In the genomic region with DNA sequence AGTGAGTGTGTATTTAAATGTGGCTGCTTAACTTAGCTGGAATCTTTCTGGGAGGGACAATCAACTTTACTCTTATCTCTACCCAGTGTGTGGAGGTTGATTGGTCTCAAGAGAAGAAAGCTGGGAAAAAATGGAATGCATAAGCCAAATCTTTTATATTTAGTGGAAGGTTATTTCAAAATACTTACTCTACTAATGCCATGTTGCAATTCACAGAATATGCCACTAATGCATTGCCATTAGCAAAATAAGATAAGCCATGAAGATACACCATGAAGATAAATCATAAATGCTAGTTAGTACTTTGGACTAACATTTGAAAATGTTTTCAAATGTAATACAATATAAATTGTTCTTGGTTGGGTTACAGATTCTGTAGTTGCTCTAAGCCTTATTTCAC, we compare ENCODE assay signal across 21 cellular contexts.
DNase-seq lines count a peak whose midpoint lies in the region; ATAC-seq, FAIRE-seq and TF ChIP-seq lines count a peak whose summit lies in the region.
"Had no signal": no experiment of that assay in that cellular context is flagged by ENCODE, and none has a peak within 500 bp of the region (broad histone marks: within the 10 kb centered on the region; RNA-seq: fewer than 3 reads in every experiment).

No MANE protein-coding gene starts in this region.

- ATAC-seq in A549: no peak
- no peak for ATAC-seq in HG03378 (IDR thresholded peaks at IDR 0.05; ENCODE audit: unreplicated experiment)
- ATAC-seq in GM18909 (IDR thresholded peaks at IDR 0.05; ENCODE audit: poor library complexity, unreplicated experiment): no peak
- ATAC-seq: GM12878 had no signal

- intact Hi-C loops in activated CD4-positive, alpha-beta T cell treated with anti-CD3 and anti-CD28 coated beads, Interleukin-2, amount 10 ng/mL, durations not matched to agents 24 days and 14 days (cut with micrococcal nuclease): no loop called here

- FAIRE-seq in A549 (lab: Jason Lieb, UNC): peak; percentile 77
- peak; percentile 14 for FAIRE-seq in GM12892 (lab: Jason Lieb, UNC)
- FAIRE-seq: GM12878, GM18507, H1 had no signal

- H3K9me3 Mint-ChIP-seq in activated CD4-positive, alpha-beta T cell treated with anti-CD3 and anti-CD28 coated beads, Interleukin-2, amount 10 ng/mL, durations not matched to agents 24 days and 14 days: no peaks in the 10 kb centered on the region
- no peaks in the 10 kb centered on the region for H3K9me3 Mint-ChIP-seq in mesothelial cell of epicardium
- H3K9me3 Mint-ChIP-seq: CD4-positive, alpha-beta memory T cell had no signal

- peaks cover 12% of the 10 kb centered on the region for H3K36me3 ChIP-seq in rectal smooth muscle tissue (ENCODE audit: control insufficient read depth, insufficient read depth, low read length)

- no peak for TF ChIP-seq POLR2A in A549 (IDR thresholded peaks at IDR 0.05; ENCODE audit: low read length)
- TF ChIP-seq POLR2A in GM12892 (IDR thresholded peaks at IDR 0.05; ENCODE audit: low read depth, low read length): no peak

- H3K4me3 ChIP-seq in A549: no peak overlapping the region
- no peak overlapping the region for H3K4me3 ChIP-seq in rectal smooth muscle tissue (ENCODE audit: low read length)
- H3K4me3 ChIP-seq: GM12878 had no signal

- H3K4me3 Mint-ChIP-seq in activated CD4-positive, alpha-beta T cell treated with anti-CD3 and anti-CD28 coated beads, Interleukin-2, amount 10 ng/mL, durations not matched to agents 24 days and 14 days: no peak overlapping the region
- H3K4me3 Mint-ChIP-seq in mesothelial cell of epicardium: no peak overlapping the region
- H3K4me3 Mint-ChIP-seq: CD4-positive, alpha-beta memory T cell had no signal

- no peak overlapping the region for H3K4me2 ChIP-seq in A549

- H3K27ac ChIP-seq in A549 (no peak overlapping the region), rectal smooth muscle tissue (ENCODE audit: low read depth, low read length) (peak overlapping the region; percentile 8)

- H3K4me1 ChIP-seq in A549 (no peaks in the 10 kb centered on the region), rectal smooth muscle tissue (ENCODE audit: control insufficient read depth, insufficient read depth, low read length) (no peaks in the 10 kb centered on the region)

- H3K27me3 ChIP-seq in rectal smooth muscle tissue (ENCODE audit: control insufficient read depth, insufficient read depth, low read length): no peaks in the 10 kb centered on the region

- H3K27ac Mint-ChIP-seq in activated CD4-positive, alpha-beta T cell treated with anti-CD3 and anti-CD28 coated beads, Interleukin-2, amount 10 ng/mL, durations not matched to agents 24 days and 14 days: no peak overlapping the region
- H3K27ac Mint-ChIP-seq in mesothelial cell of epicardium: no peak overlapping the region

- CTCF ChIA-PET in A549 (lab: Yijun Ruan, JAX): interaction anchor here (1.8 kb wide), 1 partner anchor 23 kb away, joined by 5 read pairs; no protein-coding TSS in a partner anchor

- H3K27me3 Mint-ChIP-seq in activated CD4-positive, alpha-beta T cell treated with anti-CD3 and anti-CD28 coated beads, Interleukin-2, amount 10 ng/mL, durations not matched to agents 24 days and 14 days: no peaks in the 10 kb centered on the region
- H3K27me3 Mint-ChIP-seq in mesothelial cell of epicardium (ENCODE audit: low read depth): no peaks in the 10 kb centered on the region
- H3K27me3 Mint-ChIP-seq: CD4-positive, alpha-beta memory T cell had no signal

- no peak for TF ChIP-seq EP300 in A549 (IDR thresholded peaks at IDR 0.05)

- DNase-seq in A549 (ENCODE audit: low read depth in 1 of 2, low spot score in 1 of 2): no peak
- no peak for DNase-seq in GM12892 (ENCODE audit: insufficient read length)
- DNase-seq in amniotic epithelial cell (ENCODE audit: low read depth): peak; percentile 73
- no peak for DNase-seq in activated CD4-positive, alpha-beta T cell treated with anti-CD3 and anti-CD28 coated beads, Interleukin-2, amount 10 ng/mL, durations not matched to agents 24 days and 14 days
- DNase-seq in mesothelial cell of epicardium (ENCODE audit: low spot score in 2 of 2, unreplicated experiment in 2 of 2): no peak
- DNase-seq: 8988T; C1 segment of cervical spinal cord; Calu3; CD4-positive, alpha-beta memory T cell; COR-L47; DMS153; DND-41; GDM1; H7; HCEC 1CT had no signal

- TF ChIP-seq RAD21 in A549 (conservative IDR thresholded peaks at IDR 0.05 in 1 of 2, IDR thresholded peaks at IDR 0.05 in 1 of 2): no peak

- POLR2A ChIA-PET in A549 (lab: Yijun Ruan, JAX): no interaction called here

- H3K36me3 Mint-ChIP-seq in activated CD4-positive, alpha-beta T cell treated with anti-CD3 and anti-CD28 coated beads, Interleukin-2, amount 10 ng/mL, durations not matched to agents 24 days and 14 days (ENCODE audit: low read depth): peaks cover 69% of the 10 kb centered on the region
- H3K36me3 Mint-ChIP-seq in mesothelial cell of epicardium: peaks cover 44% of the 10 kb centered on the region

- no peak overlapping the region for H3K9ac ChIP-seq in rectal smooth muscle tissue (ENCODE audit: low read length)

- TF ChIP-seq CTCF in A549 (IDR thresholded peaks at IDR 0.05) (no peak), mesothelial cell of epicardium (IDR thresholded peaks at IDR 0.05; ENCODE audit: unreplicated experiment) (no peak)

- no peaks in the 10 kb centered on the region for H3K9me3 ChIP-seq in A549

- peaks cover 15% of the 10 kb centered on the region for H3K4me1 Mint-ChIP-seq in activated CD4-positive, alpha-beta T cell treated with anti-CD3 and anti-CD28 coated beads, Interleukin-2, amount 10 ng/mL, durations not matched to agents 24 days and 14 days
- H3K4me1 Mint-ChIP-seq in mesothelial cell of epicardium: peaks cover 15% of the 10 kb centered on the region

TF ChIP-seq in A549, 52 proteins besides CTCF, POLR2A, EP300 and RAD21:
- TF ChIP-seq HOXB5 (CRISPR knock-in tag; IDR thresholded peaks at IDR 0.05) (no peak), NR3C1 (IDR thresholded peaks at IDR 0.05) (no peak)
